Comparison of ENCODE assay signal across 13 cellular contexts in the genomic region with DNA sequence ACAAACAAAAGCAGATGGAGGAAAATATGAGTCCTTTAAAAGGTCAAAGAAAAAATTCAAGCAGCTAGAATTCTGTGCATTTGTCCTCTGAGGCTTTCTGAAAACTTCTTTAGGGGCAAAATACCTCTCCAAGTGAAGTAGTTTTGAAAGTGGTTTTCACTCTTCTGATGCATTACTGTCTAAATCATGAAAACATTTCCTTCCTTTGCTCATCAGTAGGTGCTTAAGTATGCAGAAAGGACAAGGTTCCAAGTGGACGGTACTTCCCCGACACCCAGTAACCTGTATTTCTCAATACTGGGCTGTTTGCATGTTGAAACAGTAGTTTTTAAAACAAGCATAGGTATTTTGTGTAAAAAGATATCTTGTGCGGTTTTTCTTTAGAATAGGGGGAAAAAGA.
DNase-seq lines count a peak whose midpoint lies in the region; ATAC-seq, FAIRE-seq and TF ChIP-seq lines count a peak whose summit lies in the region.
"Had no signal": no experiment of that assay in that cellular context is flagged by ENCODE, and none has a peak within 500 bp of the region (broad histone marks: within the 10 kb centered on the region; RNA-seq: fewer than 3 reads in every experiment).

No MANE protein-coding gene starts in this region.

- H3K4me2 ChIP-seq in PC-9 (no peak overlapping the region), OCI-LY7 (ENCODE audit: low read length) (no peak overlapping the region)

- intact Hi-C loops in PC-9 (cut with micrococcal nuclease; ENCODE audit: unreplicated experiment): no loop called here
- intact Hi-C loops in OCI-LY7 (cut with micrococcal nuclease; ENCODE audit: unreplicated experiment): no loop called here

- H3K27ac ChIP-seq in PC-9 (no peak overlapping the region), OCI-LY7 (ENCODE audit: low read depth, low read length, poor library complexity, severe bottlenecking) (no peak overlapping the region)
- H3K27ac ChIP-seq: prostate gland had no signal

- H3K27me3 ChIP-seq in bronchial epithelial cell (ENCODE audit: control insufficient read depth, insufficient read depth, low read length) (no peaks in the 10 kb centered on the region), PC-9 (ENCODE audit: insufficient read depth, low read depth) (no peaks in the 10 kb centered on the region)

- H4K20me1 ChIP-seq in PC-9 (ENCODE audit: insufficient read depth) (no peaks in the 10 kb centered on the region), OCI-LY7 (ENCODE audit: insufficient read depth, low read length) (no peaks in the 10 kb centered on the region)

- ATAC-seq in GM18511 (IDR thresholded peaks at IDR 0.05; ENCODE audit: unreplicated experiment) (peak; percentile 49), GM19468 (IDR thresholded peaks at IDR 0.05; ENCODE audit: extremely low read depth, unreplicated experiment) (peak; percentile 66), HG03064 (IDR thresholded peaks at IDR 0.05; ENCODE audit: low read depth, unreplicated experiment) (peak; percentile 52)
- ATAC-seq: PC-3 had no signal

- H3K4me3 ChIP-seq in bronchial epithelial cell (ENCODE audit: low read depth, low read length) (no peak overlapping the region), PC-9 (no peak overlapping the region), OCI-LY7 (ENCODE audit: low read depth, low read length, poor library complexity, severe bottlenecking) (no peak overlapping the region)
- H3K4me3 ChIP-seq: prostate gland had no signal

- FAIRE-seq in bronchial epithelial cell (lab: Jason Lieb, UNC): no peak
- FAIRE-seq: endothelial cell of umbilical vein, TTC549 had no signal

- H3K9me2 ChIP-seq in PC-9 (ENCODE audit: insufficient read depth) (no peaks in the 10 kb centered on the region), OCI-LY7 (ENCODE audit: insufficient read depth, low read length) (no peaks in the 10 kb centered on the region)

- H3F3A ChIP-seq in PC-9 (ENCODE audit: insufficient read depth, low read depth): no peaks in the 10 kb centered on the region

- POLR2A ChIA-PET in PC-9 (lab: Charles Lee; ENCODE audit: unreplicated experiment): no interaction called here
- POLR2A ChIA-PET in OCI-LY7 (lab: Charles Lee): interaction anchor here (1.3 kb wide), 1 partner anchor 12 kb away, joined by 4 read pairs; no protein-coding TSS in a partner anchor

- no peaks in the 10 kb centered on the region for H3K79me2 ChIP-seq in PC-9 (ENCODE audit: low read depth)
- H3K79me2 ChIP-seq in OCI-LY7 (ENCODE audit: insufficient read depth, low read depth, low read length): no peaks in the 10 kb centered on the region

- H2AFZ ChIP-seq in PC-9 (no peak overlapping the region), OCI-LY7 (ENCODE audit: low read length) (no peak overlapping the region)

- CTCF ChIA-PET in PC-9 (lab: Charles Lee): no interaction called here
- CTCF ChIA-PET in OCI-LY7 (lab: Charles Lee; ENCODE audit: unreplicated experiment): no interaction called here

- H3K4me1 ChIP-seq in PC-9 (replicated peaks; ENCODE audit: insufficient read depth): peaks cover 13% of the 10 kb centered on the region; the same call in 1 of the 2 replicates
- H3K4me1 ChIP-seq in OCI-LY7 (ENCODE audit: insufficient read depth, low read length, poor library complexity, severe bottlenecking): no peaks in the 10 kb centered on the region
- H3K4me1 ChIP-seq: Caco-2, prostate gland had no signal

- peak; percentile 73 for DNase-seq in bronchial epithelial cell (ENCODE audit: low read depth)
- no peak for DNase-seq in PC-9
- no peak for DNase-seq in OCI-LY7 (ENCODE audit: low spot score)
- no peak for DNase-seq in NCI-H2081 (lab: John Stamatoyannopoulos, UW)
- DNase-seq in occipital lobe (lab: John Stamatoyannopoulos, UW): no peak
- DNase-seq: Caco-2, PC-3 had no signal

- H3K9me3 ChIP-seq in PC-9 (ENCODE audit: insufficient read depth, low read depth) (no peaks in the 10 kb centered on the region), OCI-LY7 (ENCODE audit: low read length) (no peaks in the 10 kb centered on the region)
- H3K9me3 ChIP-seq: Caco-2, prostate gland had no signal

- no peak for TF ChIP-seq CTCF in bronchial epithelial cell (IDR thresholded peaks at IDR 0.05; ENCODE audit: insufficient read depth, low read length, severe bottlenecking)
- no peak for TF ChIP-seq CTCF in PC-9 (conservative IDR thresholded peaks at IDR 0.05)
- TF ChIP-seq CTCF in OCI-LY7 (conservative IDR thresholded peaks at IDR 0.05; ENCODE audit: low read length): no peak

- BruUV-seq in PC-9 (replicated peaks; lab: Mats Ljungman, UMichigan) (no TSS peak), OCI-LY7 (replicated peaks; lab: Mats Ljungman, UMichigan) (no TSS peak)

- no peaks in the 10 kb centered on the region for H3K36me3 ChIP-seq in bronchial epithelial cell (ENCODE audit: control insufficient read depth, insufficient read depth, low read length)
- H3K36me3 ChIP-seq in PC-9 (ENCODE audit: low read depth): no peaks in the 10 kb centered on the region
- H3K36me3 ChIP-seq in OCI-LY7 (ENCODE audit: insufficient read depth, low read length): no peaks in the 10 kb centered on the region
- H3K36me3 ChIP-seq: prostate gland had no signal
